Comparison of ENCODE assay signal across 13 cellular contexts in genomic region chr16:81190667-81191066, GRCh38. TPM values are rescaled to one million over a fixed set of nuclear protein-coding genes. Genes with fewer than 3 reads are reported as not detected.
A peak's percentile ranks its signal among the peaks of the same experiment; 100 is the strongest.
DNase-seq lines count a peak whose midpoint lies in the region; ATAC-seq and TF ChIP-seq lines count a peak whose summit lies in the region.
"Had no signal": no experiment of that assay in that cellular context is flagged by ENCODE, and none has a peak within 500 bp of the region (broad histone marks: within the 10 kb centered on the region; RNA-seq: fewer than 3 reads in every experiment).

No MANE protein-coding gene starts in this region.

- H3K4me1 Mint-ChIP-seq in stimulated activated naive CD8-positive, alpha-beta T cell treated with anti-CD3 and anti-CD28 coated beads, Interleukin-15, amount 100 ng/mL, for 72 hours = no peaks in the 10 kb centered on the region
- H3K4me1 Mint-ChIP-seq: activated naive CD8-positive, alpha-beta T cell treated with anti-CD3 and anti-CD28 coated beads, Interleukin-2, amount 10 ng/mL, durations not matched to agents 7 days and 5 days; memory B cell had no signal

- POLR2A ChIA-PET in IMR-90 (lab: Charles Lee; ENCODE audit: unreplicated experiment) = no interaction called here

- H3K9ac ChIP-seq in IMR-90 (ENCODE audit: low read depth, low read length) = no peak overlapping the region
- peak overlapping the region; percentile 20 for H3K9ac ChIP-seq in mesenchymal stem cell (ENCODE audit: low read length)

- peak overlapping the region; percentile 28; the same call in 1 of the 2 replicates for H3K27ac ChIP-seq in ACC112 (ENCODE audit: low read depth, low read length)
- H3K27ac ChIP-seq in IMR-90 (ENCODE audit: insufficient read depth, low read length) = no peak overlapping the region
- H3K27ac ChIP-seq in brain microvascular endothelial cell = no peak overlapping the region
- H3K27ac ChIP-seq in mesenchymal stem cell (ENCODE audit: low read length, poor library complexity, severe bottlenecking) = no peak overlapping the region
- no peak overlapping the region for H3K27ac ChIP-seq in effector memory CD4-positive, alpha-beta T cell (ENCODE audit: insufficient read depth, low read length, poor library complexity, severe bottlenecking)

- H3K4ac ChIP-seq in IMR-90 (ENCODE audit: low read depth, low read length) (no peak overlapping the region), mesenchymal stem cell (ENCODE audit: low read depth in 1 of 2, low read length in 2 of 2) (no peak overlapping the region)

- dilution Hi-C loops in IMR-90 (cut with HindIII; ENCODE audit: low sequenced_read_pairs, unreplicated experiment) = no loop called here

- no CpG with 5 or more reads among the region's 3 CpGs for WGBS in IMR-90 (ENCODE audit: extremely low coverage in 2 of 2, insufficient read length in 1 of 2), 2 experiments
- 56% methylated on average over 3 of the region's 3 CpGs for WGBS in mesenchymal stem cell

- 0 out of 2 replicates have a peak, but pooled peaks cover 2% of the 10 kb centered on the region for H3K9me1 ChIP-seq in IMR-90 (ENCODE audit: insufficient read depth, low read length)

- H3K27ac Mint-ChIP-seq in stimulated activated naive CD8-positive, alpha-beta T cell treated with anti-CD3 and anti-CD28 coated beads, Interleukin-15, amount 100 ng/mL, for 72 hours = no peak overlapping the region
- H3K27ac Mint-ChIP-seq: activated naive CD8-positive, alpha-beta T cell treated with anti-CD3 and anti-CD28 coated beads, Interleukin-2, amount 10 ng/mL, durations not matched to agents 7 days and 5 days; memory B cell had no signal

- H3K27me3 ChIP-seq in ACC112 (ENCODE audit: insufficient read depth, low read length) = peaks cover 13% of the 10 kb centered on the region
- H3K27me3 ChIP-seq in IMR-90 (ENCODE audit: control insufficient read depth, insufficient read depth, low read length) = peaks cover 10% of the 10 kb centered on the region
- no peaks in the 10 kb centered on the region for H3K27me3 ChIP-seq in brain microvascular endothelial cell (replicated peaks)
- H3K27me3 ChIP-seq in mesenchymal stem cell (ENCODE audit: control insufficient read depth in 1 of 2, insufficient read depth in 1 of 2, low read length in 2 of 2) = peaks cover 6 to 18% of the 10 kb centered on the region in 2 experiments
- no peaks in the 10 kb centered on the region for H3K27me3 ChIP-seq in effector memory CD4-positive, alpha-beta T cell (replicated peaks; ENCODE audit: control insufficient read depth, insufficient read depth, low read length, poor library complexity, severe bottlenecking)

- ATAC-seq in IMR-90 (ENCODE audit: low read depth) (peak; percentile 70), GM18498 (IDR thresholded peaks at IDR 0.05; ENCODE audit: unreplicated experiment) (no peak)
- ATAC-seq in stimulated activated naive CD8-positive, alpha-beta T cell treated with anti-CD3 and anti-CD28 coated beads, Interleukin-15, amount 100 ng/mL, for 72 hours = no peak

- H3K9me3 Mint-ChIP-seq in stimulated activated naive CD8-positive, alpha-beta T cell treated with anti-CD3 and anti-CD28 coated beads, Interleukin-15, amount 100 ng/mL, for 72 hours = no peaks in the 10 kb centered on the region
- H3K9me3 Mint-ChIP-seq: activated naive CD8-positive, alpha-beta T cell treated with anti-CD3 and anti-CD28 coated beads, Interleukin-2, amount 10 ng/mL, durations not matched to agents 7 days and 5 days; memory B cell had no signal

- no peaks in the 10 kb centered on the region for H4K20me1 ChIP-seq in IMR-90 (ENCODE audit: insufficient read depth, low read length)

- no peak overlapping the region for H2BK5ac ChIP-seq in IMR-90 (ENCODE audit: low read depth, low read length, poor library complexity, severe bottlenecking)
- H2BK5ac ChIP-seq in mesenchymal stem cell (ENCODE audit: low read depth, low read length, poor library complexity, severe bottlenecking) = no peak overlapping the region

- H3K18ac ChIP-seq in IMR-90 (ENCODE audit: low read depth, low read length) (peak overlapping the region; percentile 16; the same call in 1 of the 2 replicates), mesenchymal stem cell (ENCODE audit: low read depth in 1 of 2, low read length in 2 of 2) (no peak overlapping the region)

- TF ChIP-seq CTCF in IMR-90 (conservative IDR thresholded peaks at IDR 0.05; ENCODE audit: low read depth, low read length) (no peak), brain microvascular endothelial cell (IDR thresholded peaks at IDR 0.05; ENCODE audit: low read depth, low read length, missing control alignments) (no peak), GM13977 (IDR thresholded peaks at IDR 0.05; ENCODE audit: extremely low read depth, insufficient read depth, missing control alignments) (no peak)

- H3K79me1 ChIP-seq in IMR-90 (ENCODE audit: low read depth in 1 of 2, low read length in 2 of 2) (no peaks in the 10 kb centered on the region), mesenchymal stem cell (replicated peaks; ENCODE audit: low read length, poor library complexity, severe bottlenecking) (no peaks in the 10 kb centered on the region)

- no peak overlapping the region; the same call in 1 of the 2 replicates for H4K5ac ChIP-seq in IMR-90 (ENCODE audit: low read depth, low read length)

- H2BK120ac ChIP-seq in IMR-90 (ENCODE audit: low read depth, low read length) = no peak overlapping the region
- no peak overlapping the region for H2BK120ac ChIP-seq in mesenchymal stem cell (ENCODE audit: low read depth, low read length)

- H3K4me2 ChIP-seq in IMR-90 (ENCODE audit: low read depth, low read length) (no peak overlapping the region), mesenchymal stem cell (ENCODE audit: low read length, poor library complexity, severe bottlenecking) (no peak overlapping the region)

- DNase-seq in IMR-90 (peak; percentile 62), brain microvascular endothelial cell (peak; percentile 52), mesenchymal stem cell (peak; percentile 65), GM13977 (ENCODE audit: low spot score) (no peak)
- no peak for DNase-seq in effector memory CD4-positive, alpha-beta T cell
- DNase-seq in stimulated activated naive CD8-positive, alpha-beta T cell treated with anti-CD3 and anti-CD28 coated beads, Interleukin-15, amount 100 ng/mL, for 72 hours = no peak
- DNase-seq: activated naive CD8-positive, alpha-beta T cell treated with anti-CD3 and anti-CD28 coated beads, Interleukin-2, amount 10 ng/mL, durations not matched to agents 7 days and 5 days; DMS 273 treated with DMSO at 0.1 percent for 48 hours; esophagus squamous epithelium had no signal

- TF ChIP-seq RAD21 in IMR-90 (IDR thresholded peaks at IDR 0.05; ENCODE audit: low read length) = no peak

- no peak for TF ChIP-seq POLR2A in IMR-90 (IDR thresholded peaks at IDR 0.05; ENCODE audit: low read depth, low read length)

- H2AFZ ChIP-seq in ACC112 (ENCODE audit: low read length, unreplicated experiment) (no peak overlapping the region), IMR-90 (replicated peaks; ENCODE audit: low read length, poor library complexity) (no peak overlapping the region), mesenchymal stem cell (ENCODE audit: low read depth, low read length) (no peak overlapping the region)

- H4K8ac ChIP-seq in IMR-90 (ENCODE audit: low read depth in 2 of 2, low read length in 2 of 2) (no peak overlapping the region), mesenchymal stem cell (ENCODE audit: low read length) (no peak overlapping the region)

- H3K4me1 ChIP-seq in ACC112 (ENCODE audit: control insufficient read depth, insufficient read depth, low read length, unreplicated experiment) (peaks cover 13% of the 10 kb centered on the region), IMR-90 (ENCODE audit: control insufficient read depth, insufficient read depth, low read length) (0 out of 2 replicates have a peak, but pooled peaks cover 6% of the 10 kb centered on the region), mesenchymal stem cell (ENCODE audit: control insufficient read depth, insufficient read depth, low read depth, low read length) (no peaks in the 10 kb centered on the region)
- H3K4me1 ChIP-seq in effector memory CD4-positive, alpha-beta T cell (ENCODE audit: control insufficient read depth, insufficient read depth, low read length, poor library complexity, severe bottlenecking) = no peaks in the 10 kb centered on the region

- no peak overlapping the region for H3K4me3 Mint-ChIP-seq in stimulated activated naive CD8-positive, alpha-beta T cell treated with anti-CD3 and anti-CD28 coated beads, Interleukin-15, amount 100 ng/mL, for 72 hours
- H3K4me3 Mint-ChIP-seq: activated naive CD8-positive, alpha-beta T cell treated with anti-CD3 and anti-CD28 coated beads, Interleukin-2, amount 10 ng/mL, durations not matched to agents 7 days and 5 days; memory B cell had no signal

- H3K23ac ChIP-seq in IMR-90 (ENCODE audit: low read depth, low read length) = no peak overlapping the region
- no peak overlapping the region for H3K23ac ChIP-seq in mesenchymal stem cell (ENCODE audit: low read length in 2 of 2)

- H3K27me3 Mint-ChIP-seq in stimulated activated naive CD8-positive, alpha-beta T cell treated with anti-CD3 and anti-CD28 coated beads, Interleukin-15, amount 100 ng/mL, for 72 hours = peaks cover 22% of the 10 kb centered on the region

- H2BK15ac ChIP-seq in IMR-90 (ENCODE audit: low read depth, low read length) (no peak overlapping the region), mesenchymal stem cell (ENCODE audit: low read depth, poor library complexity, severe bottlenecking) (no peak overlapping the region)

- H3K56ac ChIP-seq in IMR-90 (ENCODE audit: extremely low read depth, insufficient read depth, low read length) = no peak overlapping the region

- intact Hi-C loops in IMR-90 (cut with micrococcal nuclease) = no loop called here

- H3K36me3 ChIP-seq in ACC112 (ENCODE audit: insufficient read depth, low read length) (no peaks in the 10 kb centered on the region), IMR-90 (ENCODE audit: control insufficient read depth, insufficient read depth, low read length) (no peaks in the 10 kb centered on the region), brain microvascular endothelial cell (replicated peaks) (no peaks in the 10 kb centered on the region), mesenchymal stem cell (ENCODE audit: control insufficient read depth in 1 of 2, insufficient read depth in 2 of 2, low read depth in 1 of 2, low read length in 2 of 2) (no peaks in the 10 kb centered on the region)
- no peaks in the 10 kb centered on the region for H3K36me3 ChIP-seq in effector memory CD4-positive, alpha-beta T cell (ENCODE audit: control insufficient read depth, insufficient read depth, low read length)
- H3K36me3 ChIP-seq: esophagus squamous epithelium had no signal

- H2AK5ac ChIP-seq in IMR-90 (ENCODE audit: low read depth, low read length) (no peak overlapping the region), mesenchymal stem cell (ENCODE audit: low read length, severe bottlenecking) (no peak overlapping the region)

- no peaks in the 10 kb centered on the region for H3K9me3 ChIP-seq in IMR-90 (ENCODE audit: control insufficient read depth, insufficient read depth, low read length)
- no peaks in the 10 kb centered on the region for H3K9me3 ChIP-seq in mesenchymal stem cell (ENCODE audit: control insufficient read depth, low read length)
- H3K9me3 ChIP-seq in effector memory CD4-positive, alpha-beta T cell (ENCODE audit: control insufficient read depth, low read length) = no peaks in the 10 kb centered on the region
- H3K9me3 ChIP-seq: esophagus squamous epithelium had no signal

- CTCF ChIA-PET in IMR-90 (lab: Yijun Ruan, JAX) = interaction anchor here (1.3 to 1.7 kb wide), 2 partner anchors 14 to 155 kb away, joined by 4 to 5 read pairs; partner anchors contain the start of gene ATMIN

- no peak overlapping the region for H3K14ac ChIP-seq in IMR-90 (replicated peaks; ENCODE audit: low read depth, low read length)
- H3K14ac ChIP-seq in mesenchymal stem cell (ENCODE audit: low read length in 2 of 2) = no peak overlapping the region

- in situ Hi-C loops in IMR-90 (cut with MboI; ENCODE audit: low sequenced_read_pairs) = no loop called here
- in situ Hi-C loops in brain microvascular endothelial cell (cut with HindIII; ENCODE audit: low pct_ligation_motif_present, low sequenced_read_pairs) = no loop called here
- in situ Hi-C loops in GM13977 (cut with MboI; ENCODE audit: low pct_unique_long_range_greater_than_20kb, low sequenced_read_pairs, unreplicated experiment) = no loop called here

- no TSS peak for BruUV-seq in IMR-90 (replicated peaks; lab: Mats Ljungman, UMichigan)

- no peak overlapping the region for H4K91ac ChIP-seq in IMR-90 (ENCODE audit: insufficient read depth, low read depth, low read length)
- H4K91ac ChIP-seq in mesenchymal stem cell (ENCODE audit: low read length) = no peak overlapping the region

- H3K4me3 ChIP-seq in ACC112 (ENCODE audit: low read depth, low read length) (no peak overlapping the region), IMR-90 (ENCODE audit: insufficient read depth, low read depth, low read length) (no peak overlapping the region), brain microvascular endothelial cell (ENCODE audit: low read depth, low read length) (no peak overlapping the region), mesenchymal stem cell (ENCODE audit: insufficient read depth in 1 of 2, low read depth in 1 of 2, low read length in 2 of 2) (no peak overlapping the region)
- H3K4me3 ChIP-seq in effector memory CD4-positive, alpha-beta T cell (ENCODE audit: insufficient read depth, low read depth, low read length, poor library complexity, severe bottlenecking) = no peak overlapping the region
- H3K4me3 ChIP-seq: esophagus squamous epithelium had no signal

- H2AK9ac ChIP-seq in IMR-90 (replicated peaks; ENCODE audit: low read depth, low read length, poor library complexity) = no peak overlapping the region

- no peak overlapping the region for H2BK12ac ChIP-seq in mesenchymal stem cell (ENCODE audit: low read length in 2 of 2)

- H3K79me2 ChIP-seq in ACC112 (ENCODE audit: control insufficient read depth, insufficient read depth, low read length, unreplicated experiment) = no peaks in the 10 kb centered on the region

- H2BK20ac ChIP-seq in IMR-90 (ENCODE audit: low read depth, low read length) = no peak overlapping the region

RNA-seq across cellular contexts. Expression of gene BCO1, which starts 47.8 kb away (rescaled TPM):
- total RNA-seq in IMR-90 (2012; rRNA removed) = not detected in 2 replicates
- not detected in 2 replicates for polyA plus RNA-seq in IMR-90 (2012; rRNA removed)
- polyA plus RNA-seq in IMR-90 (2012; cell fraction: cytosol; rRNA removed) = not detected in 2 replicates
- not detected in 2 replicates for polyA plus RNA-seq in IMR-90 (2012; cell fraction: nucleus; rRNA removed; ENCODE audit: low replicate concordance)
- 0.04 TPM for polyA plus RNA-seq in mesenchymal stem cell (2013, experiment 1 of 2)
- 0.01 TPM for polyA plus RNA-seq in mesenchymal stem cell (2013, experiment 2 of 2)
- total RNA-seq: activated naive CD8-positive, alpha-beta T cell treated with anti-CD3 and anti-CD28 coated beads, Interleukin-2, amount 10 ng/mL, durations not matched to agents 7 days and 5 days; osteocyte had no signal

Comparison
In these comparisons a context has a peak if more than half of its experiments do, and no peak if none do; other contexts are left out.
1. DNase-seq: peak in IMR-90 (single experiment), brain microvascular endothelial cell (single experiment) and mesenchymal stem cell (single experiment); none in GM13977 (single experiment), effector memory CD4-positive, alpha-beta T cell (0 of 3) and stimulated activated naive CD8-positive, alpha-beta T cell treated with anti-CD3 and anti-CD28 coated beads, Interleukin-15, amount 100 ng/mL, for 72 hours (0 of 2).